Comparison of ENCODE assay signal across 10 cellular contexts in the genomic region with DNA sequence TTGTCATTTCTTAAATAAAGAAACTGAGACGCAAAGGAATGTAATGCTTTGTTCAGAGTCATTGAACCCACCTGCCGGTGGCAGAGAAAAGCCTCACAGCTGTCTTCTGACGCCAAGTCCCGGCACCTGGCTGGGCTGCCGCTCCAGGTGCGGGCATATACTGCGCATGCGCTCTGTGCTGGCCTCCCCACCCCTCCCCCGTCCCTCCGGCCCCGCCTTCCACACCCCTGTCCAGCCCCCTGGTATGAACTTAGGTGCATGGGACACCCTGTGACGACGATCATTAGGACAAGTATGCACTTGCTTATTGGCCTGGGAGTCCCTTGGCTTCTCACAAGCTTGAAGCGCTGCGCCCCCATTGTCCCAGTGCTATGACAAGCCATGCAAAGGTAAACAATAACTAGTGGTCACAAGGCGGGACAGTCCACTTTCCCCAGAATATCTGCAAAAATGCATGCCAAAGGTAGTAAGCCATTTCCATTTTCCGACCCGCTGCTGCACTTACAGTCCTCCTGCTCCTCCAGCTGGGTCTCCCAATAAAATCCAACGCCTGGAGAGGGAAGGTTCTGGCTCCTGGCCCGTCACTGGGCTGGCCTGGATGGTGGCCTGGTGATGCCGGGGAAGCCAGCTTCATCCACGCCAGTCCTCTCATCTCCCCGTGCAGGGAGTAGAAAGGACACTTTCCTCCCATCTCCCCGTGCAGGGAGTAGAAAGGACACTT.
DNase-seq lines count a peak whose midpoint lies in the region; ATAC-seq and TF ChIP-seq lines count a peak whose summit lies in the region.
"Had no signal": no experiment of that assay in that cellular context is flagged by ENCODE, and none has a peak within 500 bp of the region (broad histone marks: within the 10 kb centered on the region; RNA-seq: fewer than 3 reads in every experiment).

No MANE protein-coding gene starts in this region.

- intact Hi-C loops in stomach (cut with DNase I; ENCODE audit: low total_unique reads): no loop called here

- H3K27ac ChIP-seq in OCI-LY1 (ENCODE audit: low read depth, low read length, poor library complexity, severe bottlenecking): no peak overlapping the region
- no peak overlapping the region for H3K27ac ChIP-seq in iPS DF 6.9 (ENCODE audit: low read length)
- peak overlapping the region; percentile 49 to 80 (median 54) for H3K27ac ChIP-seq in stomach
- H3K27ac ChIP-seq: SJSA1 had no signal

- no peaks in the 10 kb centered on the region for H3K9me3 Mint-ChIP-seq in effector memory CD8-positive, alpha-beta T cell

- peak overlapping the region; percentile 17; the same call in 1 of the 2 replicates for H3K4me2 ChIP-seq in OCI-LY1 (ENCODE audit: low read length)

- no peak overlapping the region for H2AFZ ChIP-seq in OCI-LY1 (ENCODE audit: low read length)

- H3K9me3 ChIP-seq in OCI-LY1 (ENCODE audit: low read length) (no peaks in the 10 kb centered on the region), iPS DF 6.9 (ENCODE audit: control insufficient read depth, insufficient read depth, low read length) (no peaks in the 10 kb centered on the region), stomach (no peaks in the 10 kb centered on the region)
- H3K9me3 ChIP-seq: SJSA1 had no signal

- H3K36me3 ChIP-seq in OCI-LY1 (ENCODE audit: insufficient read depth, low read length) (no peaks in the 10 kb centered on the region), iPS DF 6.9 (ENCODE audit: control insufficient read depth, insufficient read depth, low read length) (no peaks in the 10 kb centered on the region), stomach (no peaks in the 10 kb centered on the region)
- H3K36me3 ChIP-seq: SJSA1 had no signal

- ATAC-seq in HG03571 (IDR thresholded peaks at IDR 0.05; ENCODE audit: unreplicated experiment): no peak
- no peak for ATAC-seq in effector memory CD8-positive, alpha-beta T cell (replicated peaks)

- no peak for TF ChIP-seq POLR2A in stomach (IDR thresholded peaks at IDR 0.05)

- no peaks in the 10 kb centered on the region for H4K20me1 ChIP-seq in OCI-LY1 (ENCODE audit: insufficient read depth, low read length)

- TF ChIP-seq CTCF in OCI-LY1 (IDR thresholded peaks at IDR 0.05; ENCODE audit: low read length) (no peak), stomach (IDR thresholded peaks at IDR 0.05) (no peak)

- H3K9me2 ChIP-seq in OCI-LY1 (ENCODE audit: low read depth, low read length): no peaks in the 10 kb centered on the region

- H3K9ac ChIP-seq in OCI-LY1 (ENCODE audit: low read length): no peak overlapping the region

- no CpG with 5 or more reads among the region's 24 CpGs for WGBS in iPS DF 6.9 (ENCODE audit: insufficient coverage, insufficient read length)
- WGBS in stomach, 5 donors: 15 to 50% (median 37%) methylated on average over 16 to 24 of the region's 24 CpGs

- peaks cover 8% of the 10 kb centered on the region for H3K4me1 ChIP-seq in OCI-LY1 (ENCODE audit: insufficient read depth, low read length, severe bottlenecking)
- peaks cover 1% of the 10 kb centered on the region; the same call in 1 of the 2 replicates for H3K4me1 ChIP-seq in iPS DF 6.9 (ENCODE audit: control insufficient read depth, insufficient read depth, low read length)
- H3K4me1 ChIP-seq in stomach: peaks cover 0 to 24% (median 19%) of the 10 kb centered on the region in 4 donors

- no peaks in the 10 kb centered on the region for H3K79me2 ChIP-seq in OCI-LY1 (ENCODE audit: insufficient read depth, low read length)

- peaks cover 34 to 50% of the 10 kb centered on the region in 2 donors for H3K27me3 Mint-ChIP-seq in effector memory CD8-positive, alpha-beta T cell

- no peak overlapping the region for H3K4me3 Mint-ChIP-seq in effector memory CD8-positive, alpha-beta T cell

- DNase-seq in LoVo (ENCODE audit: low spot score) (peak; percentile 23), iPS DF 6.9 (ENCODE audit: low read depth, low spot score) (peak; percentile 7), stomach (peak; percentile 60), AG20443 (ENCODE audit: low spot score) (no peak)
- DNase-seq in effector memory CD8-positive, alpha-beta T cell: no peak
- DNase-seq: activated CD4-positive, alpha-beta T cell treated with anti-CD3 and anti-CD28 coated beads, Interleukin-2, amount 50 U/mL, for 4 hours; GF-D8 had no signal

- H3K36me3 Mint-ChIP-seq in effector memory CD8-positive, alpha-beta T cell (ENCODE audit: insufficient read depth): no peaks in the 10 kb centered on the region

- no peak for TF ChIP-seq EP300 in stomach (IDR thresholded peaks at IDR 0.05)

- H3K4me3 ChIP-seq in OCI-LY1 (ENCODE audit: low read depth, low read length, poor library complexity, severe bottlenecking) (no peak overlapping the region), iPS DF 6.9 (ENCODE audit: low read length) (no peak overlapping the region), stomach (peak overlapping the region in 1 of 4 donors; percentile 29)
- H3K4me3 ChIP-seq: SJSA1 had no signal

- H3K27me3 ChIP-seq in OCI-LY1 (ENCODE audit: insufficient read depth, low read length): no peaks in the 10 kb centered on the region
- H3K27me3 ChIP-seq in iPS DF 6.9 (ENCODE audit: control insufficient read depth, insufficient read depth, low read length): no peaks in the 10 kb centered on the region
- H3K27me3 ChIP-seq in stomach: no peaks in the 10 kb centered on the region
- H3K27me3 ChIP-seq: SJSA1 had no signal

- no peaks in the 10 kb centered on the region for H3F3A ChIP-seq in OCI-LY1 (ENCODE audit: insufficient read depth, low read length)

- no peak overlapping the region for H3K27ac Mint-ChIP-seq in effector memory CD8-positive, alpha-beta T cell

- H3K4me1 Mint-ChIP-seq in effector memory CD8-positive, alpha-beta T cell (ENCODE audit: low read depth in 2 of 2): no peaks in the 10 kb centered on the region

Comparison
In these comparisons a context has a peak if more than half of its experiments do, and no peak if none do; other contexts are left out.
1. DNase-seq: peak in LoVo (single experiment), iPS DF 6.9 (single experiment) and stomach (single experiment); none in AG20443 (single experiment) and effector memory CD8-positive, alpha-beta T cell (0 of 3).
2. H3K27ac ChIP-seq: peak in stomach (5 of 5); none in OCI-LY1 (single experiment) and iPS DF 6.9 (single experiment).